26 cellular contexts compared by ENCODE assay signal in genomic region chr10:18376650-18377049, GRCh38.
"Had no signal": no experiment of that assay in that cellular context is flagged by ENCODE, and none has a peak within 500 bp of the region (broad histone marks: within the 10 kb centered on the region; RNA-seq: fewer than 3 reads in every experiment).

No MANE protein-coding gene starts in this region.

- ATAC-seq: activated CD4-positive, CD25-positive, alpha-beta regulatory T cell treated with anti-CD3 and anti-CD28 coated beads, Interleukin-2, amount 50 U/mL, for 24 hours; activated CD8-positive, alpha-beta T cell treated with anti-CD3 and anti-CD28 coated beads for 36 hours; activated T-cell treated with anti-CD3 and anti-CD28 coated beads, Interleukin-2, amount 50 U/mL, for 4 hours; activated T-helper 17 cell treated with anti-CD3 and anti-CD28 coated beads, Interleukin-2, amount 50 U/mL, for 72 hours; gastroesophageal sphincter; T-helper 17 cell had no signal

- DNase-seq: activated B cell treated with CpG ODN at 0.5 μM for 24 hours; activated CD4-positive, alpha-beta T cell treated with anti-CD3 and anti-CD28 coated beads for 48 hours; activated CD4-positive, alpha-beta T cell treated with anti-CD3 and anti-CD28 coated beads, Interleukin-2, amount 50 U/mL, for 1 hour; activated CD4-positive, alpha-beta T cell treated with anti-CD3 and anti-CD28 coated beads, Interleukin-2, amount 50 U/mL, for 48 hours; activated CD8-positive, alpha-beta memory T cell treated with anti-CD3 and anti-CD28 coated beads for 24 hours; activated CD8-positive, alpha-beta T cell treated with anti-CD3 and anti-CD28 coated beads for 36 hours; activated effector memory CD4-positive, alpha-beta T cell treated with Interleukin-2 at 50 U/mL for 16 hours; activated gamma-delta T cell treated with Interleukin-2 at 50 U/mL for 16 hours; activated naive CD4-positive, alpha-beta T cell treated with anti-CD3 and anti-CD28 coated beads, Interleukin-2, amount 50 U/mL, for 16 hours; activated naive CD4-positive, alpha-beta T cell treated with Interleukin-2 at 50 U/mL for 16 hours; activated T-cell treated with anti-CD3 and anti-CD28 coated beads, Interleukin-2, amount 50 U/mL, for 4 hours; amniotic stem cell; anterior cingulate cortex; brain microvascular endothelial cell; dorsolateral prefrontal cortex; effector memory CD4-positive, alpha-beta T cell; erythroblast; esophagus squamous epithelium; foreskin melanocyte; T-helper 1 cell; T-helper 17 cell; T1000; WERI-Rb-1 had no signal
